ENCODE assay signal across 8 cellular contexts in the genomic region with DNA sequence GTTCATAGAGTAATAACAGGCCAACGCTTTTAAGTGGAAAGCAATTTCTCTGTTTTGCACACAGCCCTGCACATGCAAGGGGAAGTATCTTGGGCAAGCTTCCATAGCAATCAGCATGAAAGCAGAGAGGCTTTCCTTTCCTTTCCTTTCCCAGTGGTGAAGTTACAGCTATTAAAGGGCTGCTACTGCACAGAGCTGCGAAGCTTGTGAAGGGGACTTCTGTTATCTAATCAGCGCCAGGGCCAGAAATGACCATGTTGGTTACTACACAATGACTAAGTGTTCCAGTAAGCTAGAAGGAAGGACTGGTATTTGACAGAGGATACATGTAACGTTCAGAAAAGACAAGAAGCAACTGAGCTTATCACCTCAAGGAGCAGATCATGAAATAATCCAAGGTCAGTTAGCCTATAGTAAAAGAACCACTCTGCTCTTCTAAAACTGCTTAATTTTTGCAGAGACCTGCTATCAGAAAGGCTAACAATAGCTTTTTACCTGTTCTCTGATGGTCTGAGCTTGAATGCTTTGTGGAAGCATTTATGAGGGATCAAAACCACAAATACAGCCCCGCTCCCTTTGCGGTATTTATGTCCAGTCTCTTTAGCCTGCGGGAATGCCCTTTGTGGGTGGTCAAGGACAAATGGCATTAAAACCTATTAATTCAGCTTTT. TPM values are rescaled to one million over a fixed set of nuclear protein-coding genes. Genes with fewer than 3 reads are reported as not detected.
A peak's percentile ranks its signal among the peaks of the same experiment; 100 is the strongest.
DNase-seq lines count a peak whose midpoint lies in the region; ATAC-seq, FAIRE-seq and TF ChIP-seq lines count a peak whose summit lies in the region.

No MANE protein-coding gene starts in this region.

- FAIRE-seq in GM12878 (lab: Jason Lieb, UNC), result no peak

- H3K27me3 ChIP-seq in GM12878 (replicated peaks in 1 of 2; ENCODE audit: control insufficient read depth in 2 of 2, insufficient read depth in 2 of 2, low read length in 1 of 2) (no peaks in the 10 kb centered on the region), mesendoderm (ENCODE audit: insufficient read depth, low read length, poor library complexity) (no peaks in the 10 kb centered on the region)

- no peak overlapping the region for H3K18ac ChIP-seq in mesendoderm (ENCODE audit: low read length)

- no peak for TF ChIP-seq EP300 in GM12878 (IDR thresholded peaks at IDR 0.05; ENCODE audit: borderline replicate concordance in 1 of 2, control insufficient read depth in 1 of 2, low read depth in 2 of 2, low read length in 2 of 2)

- H3K4me2 ChIP-seq in GM12878 (ENCODE audit: control insufficient read depth, insufficient read depth), result no peak overlapping the region
- H3K4me2 ChIP-seq in mesendoderm (ENCODE audit: low read length), result no peak overlapping the region

- intact Hi-C loops in GM12878 (cut with micrococcal nuclease; ENCODE audit: unreplicated experiment), result no loop called here
- intact Hi-C loops in activated CD8-positive, alpha-beta T cell treated with anti-CD3 and anti-CD28 coated beads for 36 hours (cut with micrococcal nuclease), result no loop called here

- peak; percentile 34 for DNase-seq in Daoy (ENCODE audit: low read depth)
- no peak for DNase-seq in GM12878 (ENCODE audit: low read depth, low spot score)
- DNase-seq in mesendoderm, result peak; percentile 64
- no peak for DNase-seq in DMS 273 (lab: John Stamatoyannopoulos, UW; ENCODE audit: unreplicated experiment)
- DNase-seq in activated CD4-positive, CD25-positive, alpha-beta regulatory T cell (lab: John Stamatoyannopoulos, UW), result no peak
- no peak for DNase-seq in SIG-M5 treated with dmso at 0.1 percent for 504 hours (lab: John Stamatoyannopoulos, UW; ENCODE audit: unreplicated experiment)
- DNase-seq in activated CD8-positive, alpha-beta T cell treated with anti-CD3 and anti-CD28 coated beads for 36 hours, result no peak

- H3K4me3 ChIP-seq in GM12878 (no peak overlapping the region), mesendoderm (ENCODE audit: low read length) (no peak overlapping the region)

- no peaks in the 10 kb centered on the region for H4K20me1 ChIP-seq in GM12878 (ENCODE audit: control insufficient read depth, insufficient read depth)

- no peaks in the 10 kb centered on the region for H3K9me3 Mint-ChIP-seq in activated CD8-positive, alpha-beta T cell treated with anti-CD3 and anti-CD28 coated beads for 36 hours

- no peak overlapping the region for H2BK120ac ChIP-seq in mesendoderm (ENCODE audit: low read depth, low read length)

- H4K5ac ChIP-seq in mesendoderm (ENCODE audit: low read length), result no peak overlapping the region

- H2BK15ac ChIP-seq in mesendoderm (replicated peaks; ENCODE audit: low read depth), result no peak overlapping the region

- H2AFZ ChIP-seq in GM12878 (ENCODE audit: control insufficient read depth, low read depth, low read length), result no peak overlapping the region

- no peak for TF ChIP-seq CTCF in GM12878 (IDR thresholded peaks at IDR 0.05 in 2 of 3, conservative IDR thresholded peaks at IDR 0.05 in 1 of 3; ENCODE audit: control insufficient read depth in 2 of 3, extremely low read depth in 1 of 3, insufficient read depth in 1 of 3, low read depth in 3 of 3, low read length in 3 of 3)
- no peak for TF ChIP-seq CTCF in activated CD8-positive, alpha-beta T cell treated with anti-CD3 and anti-CD28 coated beads for 36 hours (IDR thresholded peaks at IDR 0.05)

- no peak overlapping the region for H3K56ac ChIP-seq in mesendoderm (ENCODE audit: low read length)

- TF ChIP-seq POLR2A in GM12878 (IDR thresholded peaks at IDR 0.05; ENCODE audit: low read depth, low read length), result no peak

- no peak overlapping the region for H3K27ac Mint-ChIP-seq in activated CD8-positive, alpha-beta T cell treated with anti-CD3 and anti-CD28 coated beads for 36 hours

- H3K4ac ChIP-seq in mesendoderm (ENCODE audit: low read depth, low read length), result no peak overlapping the region

- H2AK5ac ChIP-seq in mesendoderm (ENCODE audit: low read length), result no peak overlapping the region

- ATAC-seq in HG03432 (IDR thresholded peaks at IDR 0.05; ENCODE audit: unreplicated experiment), result peak; percentile 52
- peak; percentile 52 for ATAC-seq in GM12878
- ATAC-seq in activated CD8-positive, alpha-beta T cell treated with anti-CD3 and anti-CD28 coated beads for 36 hours, result no peak

- no peak overlapping the region for H4K8ac ChIP-seq in mesendoderm (ENCODE audit: low read depth, low read length)

- no peak overlapping the region for H3K23ac ChIP-seq in mesendoderm (ENCODE audit: low read length)

- SMC1A ChIA-PET in GM12878 (lab: Charles Lee; ENCODE audit: uncharacterized antibody, unreplicated experiment), result interaction anchor here (0.7 to 3.4 kb wide), 24 partner anchors 10 to 171 kb away, joined by 3 to 19 read pairs (median 4); no protein-coding TSS in a partner anchor

- POLR2A ChIA-PET in GM12878 (lab: Charles Lee), result interaction anchor here (1.0 to 2.7 kb wide), 2 partner anchors 9 to 44 kb away, joined by 3 to 6 read pairs; no protein-coding TSS in a partner anchor
- POLR2A ChIA-PET in activated CD8-positive, alpha-beta T cell treated with anti-CD3 and anti-CD28 coated beads for 36 hours (lab: Charles Lee), result no interaction called here

- no peaks in the 10 kb centered on the region for H3K27me3 Mint-ChIP-seq in activated CD8-positive, alpha-beta T cell treated with anti-CD3 and anti-CD28 coated beads for 36 hours

- no peaks in the 10 kb centered on the region for H3K36me3 ChIP-seq in GM12878 (ENCODE audit: control insufficient read depth in 2 of 2, insufficient read depth in 2 of 2, low read length in 1 of 2)
- no peaks in the 10 kb centered on the region for H3K36me3 ChIP-seq in mesendoderm (ENCODE audit: control insufficient read depth, insufficient read depth, low read length)

- WGBS in GM12878 (ENCODE audit: insufficient coverage, insufficient replicate concordance, low lambda C conversion rate, missing lambda C conversion rate), result 50% methylated on average over 7 of the region's 7 CpGs
- WGBS in mesendoderm (ENCODE audit: extremely low coverage, insufficient coverage, low lambda C conversion rate), result no CpG with 5 or more reads among the region's 7 CpGs

- H3K4me1 Mint-ChIP-seq in activated CD8-positive, alpha-beta T cell treated with anti-CD3 and anti-CD28 coated beads for 36 hours (ENCODE audit: low read depth), result peaks cover 60% of the 10 kb centered on the region

- no peak overlapping the region for H3K9ac ChIP-seq in GM12878 (ENCODE audit: control insufficient read depth, insufficient read depth, low read length)
- H3K9ac ChIP-seq in mesendoderm (ENCODE audit: low read length), result no peak overlapping the region

- no peak overlapping the region for H2BK5ac ChIP-seq in mesendoderm (ENCODE audit: low read length)

- H3K79me1 ChIP-seq in mesendoderm (ENCODE audit: low read length), result peaks cover 1% of the 10 kb centered on the region

- H3K36me3 Mint-ChIP-seq in activated CD8-positive, alpha-beta T cell treated with anti-CD3 and anti-CD28 coated beads for 36 hours (ENCODE audit: low read depth), result peaks cover 1% of the 10 kb centered on the region

- H3K79me2 ChIP-seq in GM12878 (ENCODE audit: control insufficient read depth, insufficient read depth, low read length) (no peaks in the 10 kb centered on the region), mesendoderm (ENCODE audit: control insufficient read depth, insufficient read depth, low read length) (no peaks in the 10 kb centered on the region)

- H3K4me1 ChIP-seq in GM12878 (ENCODE audit: control insufficient read depth, insufficient read depth, low read length) (no peaks in the 10 kb centered on the region), mesendoderm (ENCODE audit: control insufficient read depth, low read depth, low read length) (peaks cover 7% of the 10 kb centered on the region)

- TF ChIP-seq RAD21 in GM12878 (IDR thresholded peaks at IDR 0.05; ENCODE audit: insufficient read depth, low read depth, low read length), result no peak

- CTCF ChIA-PET in GM12878 (lab: Yijun Ruan, JAX), result interaction anchor here (0.8 to 1.6 kb wide), 13 partner anchors 8 to 302 kb away, joined by 3 to 7 read pairs (median 3); no protein-coding TSS in a partner anchor
- CTCF ChIA-PET in activated CD8-positive, alpha-beta T cell treated with anti-CD3 and anti-CD28 coated beads for 36 hours (lab: Charles Lee), result interaction anchor here (1.0 to 1.5 kb wide), 3 partner anchors 16 to 43 kb away, joined by 3 to 5 read pairs (median 4); no protein-coding TSS in a partner anchor

- no peak overlapping the region for H3K4me3 Mint-ChIP-seq in activated CD8-positive, alpha-beta T cell treated with anti-CD3 and anti-CD28 coated beads for 36 hours

- in situ Hi-C loops in GM12878 (cut with MboI), result no loop called here

- RAD21 ChIA-PET in GM12878 (lab: Charles Lee; ENCODE audit: unreplicated experiment), result interaction anchor here (0.7 to 3.2 kb wide), 11 partner anchors 17 to 217 kb away, joined by 3 to 14 read pairs (median 4); no protein-coding TSS in a partner anchor

- H3K27ac ChIP-seq in GM12878 (ENCODE audit: control insufficient read depth, insufficient read depth), result no peak overlapping the region
- H3K27ac ChIP-seq in mesendoderm (ENCODE audit: low read depth, low read length), result no peak overlapping the region

- no peaks in the 10 kb centered on the region for H3K9me3 ChIP-seq in GM12878 (replicated peaks; ENCODE audit: control insufficient read depth, insufficient read depth, low read length)

- no TSS peak for BruUV-seq in GM12878 (replicated peaks; lab: Mats Ljungman, UMichigan)

TF ChIP-seq in GM12878, 131 proteins besides CTCF, POLR2A, EP300 and RAD21 (continues in another document):
- TF ChIP-seq NR2F1 (conservative IDR thresholded peaks at IDR 0.05) (no peak), CBX5 (IDR thresholded peaks at IDR 0.05; ENCODE audit: low read depth) (no peak)

RNA-seq across cellular contexts. Expression of gene SGMS1, which starts 45.9 kb away (rescaled TPM):
- 13.5 and 13.9 TPM in 2 replicates for total RNA-seq in Daoy (2014; rRNA removed; shearing (Covaris generic))
- total RNA-seq in GM12878 (2013; cell fraction: nucleolus; rRNA removed), result 31.1 and 32.6 TPM in 2 replicates
- 6.3 and 7.4 TPM in 2 replicates for total RNA-seq in GM12878 (2014; rRNA removed)
- 4.8 and 7.2 TPM in 2 replicates for total RNA-seq in GM12878 (2014; rRNA removed; fragmentation: Illumina TruSeq; extraction: Trizol)
- 3.6 and 5.0 TPM in 2 replicates for total RNA-seq in GM12878 (2021)
- polyA plus RNA-seq in GM12878 (2011; ENCODE audit: low read depth), result 7.3 TPM
- 14.5 and 14.8 TPM in 2 replicates for polyA plus RNA-seq in GM12878 (2011; rRNA removed)
- 12.2 and 14.7 TPM in 2 replicates for polyA plus RNA-seq in GM12878 (2011; cell fraction: cytosol; rRNA removed)
- polyA plus RNA-seq in GM12878 (2011; cell fraction: nucleus; rRNA removed), result 14.2 and 16.5 TPM in 2 replicates
- 9.6 and 14.4 TPM in 2 replicates for polyA plus RNA-seq in GM12878 (2012)
- polyA plus RNA-seq in GM12878 (2014; fragmentation: Illumina TruSeq; extraction: Trizol), result 3.5 and 3.6 TPM in 2 replicates
- 1 to 10 TPM; 1.4 to 1.7 TPM for polyA plus RNA-seq in GM12878 (2014; fragmentation: Nextera tagmentation; extraction: Ambion mirVana)
- polyA plus RNA-seq in GM12878 (2014; rRNA removed), result 2.5 and 4.4 TPM in 2 replicates
- 10 to 100 TPM; 10.7 to 11.7 TPM for polyA plus RNA-seq in GM12878 (2016; fragmentation: Nextera tagmentation; extraction: Ambion mirVana)
- polyA minus RNA-seq in GM12878 (2011; rRNA and poly(A)+ RNA removed), result 20.7 and 31.1 TPM in 2 replicates
- polyA minus RNA-seq in GM12878 (2011; cell fraction: cytosol; rRNA and poly(A)+ RNA removed), result 12.2 and 13.7 TPM in 2 replicates
- 50.1 and 107 TPM in 2 replicates for polyA minus RNA-seq in GM12878 (2011; cell fraction: nucleus; rRNA and poly(A)+ RNA removed)
- 13.6 TPM for polyA plus RNA-seq in mesendoderm (2013, experiment 1 of 2)
- polyA plus RNA-seq in mesendoderm (2013, experiment 2 of 2), result 13.0 TPM
- total RNA-seq in activated CD8-positive, alpha-beta T cell treated with anti-CD3 and anti-CD28 coated beads for 36 hours, result 10 to 100 TPM in 1 of 2 experiments, 1 to 10 TPM in 1; 9.0 to 10.6 TPM

Comparison
In these comparisons a context has a peak if more than half of its experiments do, and no peak if none do; other contexts are left out.
1. DNase-seq: peak in Daoy (single experiment) and mesendoderm (single experiment); none in GM12878 (single experiment), DMS 273 (single experiment), activated CD4-positive, CD25-positive, alpha-beta regulatory T cell (0 of 4), SIG-M5 treated with dmso at 0.1 percent for 504 hours (single experiment) and activated CD8-positive, alpha-beta T cell treated with anti-CD3 and anti-CD28 coated beads for 36 hours (single experiment).